ENCODE assay signal across 28 cellular contexts in the genomic region with DNA sequence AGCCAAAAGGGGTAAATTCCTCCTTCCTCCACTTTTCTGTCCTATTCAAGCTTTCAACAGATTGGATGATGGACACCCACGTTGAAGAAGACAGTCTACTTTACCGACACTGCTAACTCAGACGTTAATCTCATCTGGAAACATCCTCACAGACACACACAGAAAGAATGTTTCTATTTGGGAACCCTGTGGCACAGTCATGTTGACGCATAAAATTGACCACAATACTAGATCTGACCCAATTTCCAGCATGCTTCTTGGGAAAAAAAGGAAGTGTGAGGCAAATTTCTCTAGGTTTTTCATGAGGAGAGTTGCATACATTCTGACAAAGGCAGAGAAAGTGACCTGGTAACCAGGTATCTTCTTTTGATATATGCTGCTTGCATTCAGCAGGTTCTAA.
"Had no signal": no experiment of that assay in that cellular context is flagged by ENCODE, and none has a peak within 500 bp of the region (broad histone marks: within the 10 kb centered on the region; RNA-seq: fewer than 3 reads in every experiment).

No MANE protein-coding gene starts in this region.

- H3K27ac Mint-ChIP-seq: activated naive CD8-positive, alpha-beta T cell; naive thymus-derived CD8-positive, alpha-beta T cell; neural progenitor cell; stimulated activated naive B cell treated with anti-CD40 and anti-IgM and Interleukin-4, amounts not matched to agents 10 μg/mL and 1 μg/mL and 100 μg/mL, for 72 hours had no signal

- H3K4me1 Mint-ChIP-seq: naive thymus-derived CD8-positive, alpha-beta T cell; neural progenitor cell; stimulated activated naive B cell treated with anti-CD40 and anti-IgM and Interleukin-4, amounts not matched to agents 10 μg/mL and 1 μg/mL and 100 μg/mL, for 72 hours had no signal

- H3K4me3 ChIP-seq: esophagus muscularis mucosa, gastrocnemius medialis, left lung, lower lobe of right lung, neural progenitor cell, right atrium auricular region, stomach, suprapubic skin, tibial artery, upper lobe of right lung had no signal

- ATAC-seq: gastrocnemius medialis; left lung; lower lobe of right lung; naive thymus-derived CD8-positive, alpha-beta T cell; stimulated activated naive B cell treated with anti-CD40 and anti-IgM and Interleukin-4, amounts not matched to agents 10 μg/mL and 1 μg/mL and 100 μg/mL, for 72 hours; upper lobe of right lung had no signal

- H3K4me1 ChIP-seq: gastrocnemius medialis, left lung, lower lobe of right lung, neural progenitor cell, right atrium auricular region, stomach, suprapubic skin, tibial artery, upper lobe of right lung had no signal

- H3K9me3 ChIP-seq: esophagus muscularis mucosa, gastrocnemius medialis, left lung, lower lobe of right lung, right atrium auricular region, stomach, suprapubic skin, tibial artery, upper lobe of right lung had no signal

- DNase-seq: activated CD4-positive, alpha-beta T cell treated with anti-CD3 and anti-CD28 coated beads for 4 hours; activated CD4-positive, alpha-beta T cell treated with anti-CD3 and anti-CD28 coated beads, Interleukin-2, amount 50 U/mL, for 4 hours; activated effector memory CD4-positive, alpha-beta T cell treated with Interleukin-2 at 50 U/mL for 16 hours; activated naive CD4-positive, alpha-beta T cell treated with Interleukin-2 at 50 U/mL for 16 hours; anterior cingulate cortex; dermis blood vessel endothelial cell; effector CD4-positive, alpha-beta T cell; gastrocnemius medialis; glutamatergic neuron; left lung; lower lobe of right lung; mesenchymal stem cell; naive thymus-derived CD8-positive, alpha-beta T cell; occipital lobe; stimulated activated CD4-positive, alpha-beta T cell treated with anti-CD3 and anti-CD28 coated beads, Interleukin-15, amount 100 ng/mL, for 24 hours; stimulated activated CD4-positive, alpha-beta T cell treated with anti-CD3 and anti-CD28 coated beads, Interleukin-2, amount 100 ng/mL, for 24 hours; stimulated activated naive B cell treated with anti-CD40 and anti-IgM and Interleukin-4, amounts not matched to agents 10 μg/mL and 1 μg/mL and 100 μg/mL, for 72 hours; stomach; tibial artery; upper lobe of right lung had no signal

- H2AFZ ChIP-seq: neural progenitor cell had no signal

- H3K27ac ChIP-seq: esophagus muscularis mucosa, gastrocnemius medialis, left lung, lower lobe of right lung, neural progenitor cell, right atrium auricular region, stomach, suprapubic skin, tibial artery, upper lobe of right lung, VCaP had no signal

- H3K9ac ChIP-seq: neural progenitor cell had no signal

- H3K36me3 ChIP-seq: esophagus muscularis mucosa, gastrocnemius medialis, left lung, lower lobe of right lung, neural progenitor cell, right atrium auricular region, stomach, suprapubic skin, tibial artery, upper lobe of right lung had no signal

- H3K27me3 Mint-ChIP-seq: activated naive CD8-positive, alpha-beta T cell; naive thymus-derived CD8-positive, alpha-beta T cell; stimulated activated naive B cell treated with anti-CD40 and anti-IgM and Interleukin-4, amounts not matched to agents 10 μg/mL and 1 μg/mL and 100 μg/mL, for 72 hours had no signal

- H3K4me2 ChIP-seq: neural progenitor cell had no signal

- H3K9me3 Mint-ChIP-seq: stimulated activated naive B cell treated with anti-CD40 and anti-IgM and Interleukin-4, amounts not matched to agents 10 μg/mL and 1 μg/mL and 100 μg/mL, for 72 hours had no signal

- FAIRE-seq: colon, islet of Langerhans had no signal

- H3K4me3 Mint-ChIP-seq: activated naive CD8-positive, alpha-beta T cell; naive thymus-derived CD8-positive, alpha-beta T cell; neural progenitor cell; stimulated activated naive B cell treated with anti-CD40 and anti-IgM and Interleukin-4, amounts not matched to agents 10 μg/mL and 1 μg/mL and 100 μg/mL, for 72 hours had no signal

- H3K36me3 Mint-ChIP-seq: activated naive CD8-positive, alpha-beta T cell; naive thymus-derived CD8-positive, alpha-beta T cell; stimulated activated naive B cell treated with anti-CD40 and anti-IgM and Interleukin-4, amounts not matched to agents 10 μg/mL and 1 μg/mL and 100 μg/mL, for 72 hours had no signal

- H3K27me3 ChIP-seq: esophagus muscularis mucosa, gastrocnemius medialis, left lung, neural progenitor cell, right atrium auricular region, stomach, suprapubic skin, tibial artery, upper lobe of right lung had no signal
